In genomic region chr14:31439554-31439953, GRCh38 we compare ENCODE assay signal across 20 cellular contexts. TPM values are rescaled to one million over a fixed set of nuclear protein-coding genes. Genes with fewer than 3 reads are reported as not detected.
"Had no signal": no experiment of that assay in that cellular context is flagged by ENCODE, and none has a peak within 500 bp of the region (broad histone marks: within the 10 kb centered on the region; RNA-seq: fewer than 3 reads in every experiment).

No MANE protein-coding gene starts in this region.

- H3K36me3 Mint-ChIP-seq: natural killer cell had no signal

- H3K27ac ChIP-seq: sigmoid colon, WERI-Rb-1 had no signal

- H3K4me1 Mint-ChIP-seq: activated CD4-positive, alpha-beta T cell treated with anti-CD3 and anti-CD28 coated beads for 36 hours; immature natural killer cell; natural killer cell had no signal

- H3K4me3 ChIP-seq: lung, sigmoid colon had no signal

- ATAC-seq: activated CD4-positive, alpha-beta T cell treated with anti-CD3 and anti-CD28 coated beads for 36 hours; activated CD8-positive, alpha-beta T cell treated with anti-CD3 and anti-CD28 coated beads, Interleukin-2, amount 10 ng/mL, durations not matched to agents 7 days and 5 days; left cardiac atrium; natural killer cell had no signal

- H3K27ac Mint-ChIP-seq: activated CD4-positive, alpha-beta T cell treated with anti-CD3 and anti-CD28 coated beads for 36 hours; activated CD8-positive, alpha-beta T cell treated with anti-CD3 and anti-CD28 coated beads, Interleukin-2, amount 10 ng/mL, durations not matched to agents 7 days and 5 days; immature natural killer cell; natural killer cell; stimulated activated naive CD8-positive, alpha-beta T cell treated with anti-CD3 and anti-CD28 coated beads, Interleukin-15, Interleukin-2, amounts not matched to agents 100 ng/mL and 50 ng/mL, for 24 hours had no signal

- DNase-seq: activated CD4-positive, alpha-beta T cell treated with anti-CD3 and anti-CD28 coated beads for 36 hours; activated CD8-positive, alpha-beta memory T cell treated with anti-CD3 and anti-CD28 coated beads, Interleukin-2, amount 50 U/mL, for 48 hours; activated CD8-positive, alpha-beta T cell treated with anti-CD3 and anti-CD28 coated beads, Interleukin-2, amount 10 ng/mL, durations not matched to agents 7 days and 5 days; dermis blood vessel endothelial cell; erythroblast; foreskin fibroblast; immature natural killer cell; left cardiac atrium; natural killer cell; sigmoid colon; stimulated activated CD4-positive, alpha-beta T cell treated with anti-CD3 and anti-CD28 coated beads, Interleukin-12 subunit alpha, Interleukin-12 subunit beta, amount 100 ng/mL, for 4 hours; SW 1271; T-helper 9 cell; WERI-Rb-1 had no signal

- H3K9me3 Mint-ChIP-seq: immature natural killer cell; natural killer cell; stimulated activated naive CD8-positive, alpha-beta T cell treated with anti-CD3 and anti-CD28 coated beads, Interleukin-15, Interleukin-2, amounts not matched to agents 100 ng/mL and 50 ng/mL, for 24 hours had no signal

- H3K27me3 ChIP-seq: sigmoid colon had no signal

- H3K36me3 ChIP-seq: sigmoid colon, WERI-Rb-1 had no signal

- H3K4me3 Mint-ChIP-seq: activated CD4-positive, alpha-beta T cell treated with anti-CD3 and anti-CD28 coated beads for 36 hours; activated CD8-positive, alpha-beta T cell treated with anti-CD3 and anti-CD28 coated beads, Interleukin-2, amount 10 ng/mL, durations not matched to agents 7 days and 5 days; immature natural killer cell; natural killer cell; stimulated activated naive CD8-positive, alpha-beta T cell treated with anti-CD3 and anti-CD28 coated beads, Interleukin-15, Interleukin-2, amounts not matched to agents 100 ng/mL and 50 ng/mL, for 24 hours had no signal

- H3K9me3 ChIP-seq: sigmoid colon had no signal

RNA-seq across cellular contexts. Expression of gene GPR33, which starts 48.3 kb away (rescaled TPM):
- total RNA-seq: activated CD4-positive, alpha-beta T cell treated with anti-CD3 and anti-CD28 coated beads for 36 hours; activated CD8-positive, alpha-beta T cell treated with anti-CD3 and anti-CD28 coated beads, Interleukin-2, amount 10 ng/mL, durations not matched to agents 7 days and 5 days; dermis blood vessel endothelial cell; left cardiac atrium; lung; mucosa of gallbladder; natural killer cell; osteoblast; sigmoid colon; temporal lobe; urinary bladder had no signal
- polyA plus RNA-seq: immature natural killer cell, lung, sigmoid colon, urinary bladder had no signal
